ENCODE assay signal across 8 cellular contexts in the genomic region with DNA sequence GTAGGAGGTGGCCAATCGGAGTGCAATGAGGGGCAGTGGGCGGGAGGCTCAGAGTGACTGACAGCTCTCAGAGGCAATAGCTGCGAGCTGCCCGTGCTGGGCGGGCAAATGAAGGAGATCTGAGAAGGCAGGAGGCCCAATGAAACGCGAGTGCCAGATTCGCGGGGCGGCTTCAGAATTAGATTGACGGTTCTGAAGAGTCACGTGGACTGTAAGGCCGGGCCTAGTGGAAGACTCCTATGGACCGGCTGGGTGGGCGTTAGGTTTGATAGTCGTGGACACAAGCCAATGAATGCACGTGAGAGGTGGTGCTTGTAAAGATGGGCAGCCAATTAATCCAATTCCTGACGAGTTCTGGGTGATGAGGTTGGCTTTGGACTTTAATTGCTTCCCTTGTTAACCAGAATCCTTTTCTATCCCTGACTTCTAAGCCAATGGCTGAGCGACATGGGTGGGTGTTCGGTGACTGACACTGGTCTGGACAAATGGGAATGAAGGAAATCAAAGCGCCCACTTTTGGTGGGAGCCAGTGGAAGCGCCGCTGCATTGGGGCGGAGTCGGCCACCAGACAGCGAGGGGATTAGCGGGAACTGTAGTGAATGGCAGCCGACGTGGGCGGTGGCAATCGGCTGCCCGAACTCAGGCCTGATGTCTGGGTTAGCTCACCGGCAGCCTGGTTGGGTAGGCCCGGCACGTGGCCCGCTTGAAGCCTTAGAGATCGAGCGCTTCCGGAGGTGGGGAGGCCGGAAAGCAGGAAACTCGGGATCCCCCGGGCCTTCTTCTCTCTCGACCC. TPM values are rescaled to one million over a fixed set of nuclear protein-coding genes. Genes with fewer than 3 reads are reported as not detected.
DNase-seq lines count a peak whose midpoint lies in the region; ATAC-seq and TF ChIP-seq lines count a peak whose summit lies in the region.

No MANE protein-coding gene starts in this region.

- CTCF ChIA-PET in SK-N-SH (lab: Yijun Ruan, JAX), result interaction anchor here (0.6 to 1.6 kb wide), 3 partner anchors 14 to 1897 kb away, joined by 3 read pairs; a partner anchor contains a TSS

- TF ChIP-seq POLR2A in GM10847 (IDR thresholded peaks at IDR 0.05; ENCODE audit: extremely low read depth, insufficient read length) (peak; percentile 48), testis (IDR thresholded peaks at IDR 0.05) (no peak)

- peak overlapping the region; percentile 61 to 78; a peak in 3 of 4 replicates for H3K27ac ChIP-seq in SK-N-SH (ENCODE audit: low read depth in 2 of 2, low read length in 1 of 2)
- peak overlapping the region; percentile 40 for H3K27ac ChIP-seq in osteoblast (ENCODE audit: low read depth, low read length)
- peak overlapping the region; percentile 53 to 87 for H3K27ac ChIP-seq in testis

- no peak for TF ChIP-seq EP300 in SK-N-SH (IDR thresholded peaks at IDR 0.05; ENCODE audit: borderline replicate concordance in 1 of 2, low read depth in 1 of 2, low read length in 1 of 2)

- H3K36me3 Mint-ChIP-seq in activated naive CD4-positive, alpha-beta T cell treated with anti-CD3 and anti-CD28 coated beads, Interleukin-2, amount 50 U/mL, for 72 hours, result peaks cover 12 to 17% of the 10 kb centered on the region in 2 donors

- H3K27me3 ChIP-seq in SK-N-SH (ENCODE audit: insufficient read depth) (no peaks in the 10 kb centered on the region), osteoblast (ENCODE audit: insufficient read depth, low read length) (no peaks in the 10 kb centered on the region), testis (no peaks in the 10 kb centered on the region)

- no peak overlapping the region for H3K9ac ChIP-seq in SK-N-SH

- H3K4me3 ChIP-seq in SK-N-SH (ENCODE audit: low read depth in 2 of 2, low read length in 1 of 2) (peak overlapping the region in 1 of 2 experiments; percentile 20; a peak in 2 of 4 replicates), osteoblast (ENCODE audit: insufficient read depth, low read length) (no peak overlapping the region), testis (peak overlapping the region in 1 of 2 donors; percentile 44)

- H3K4me2 ChIP-seq in SK-N-SH (peak overlapping the region; percentile 49), osteoblast (ENCODE audit: insufficient read depth, low read length) (peak overlapping the region; percentile 2)

- DNase-seq in NCI-H1092 treated with DMSO at 0.1 percent for 48 hours (lab: John Stamatoyannopoulos, UW) (peak; percentile 100), SK-N-SH (peak; percentile 96), glomerular endothelial cell (ENCODE audit: extremely low read depth, low read depth, low spot score) (peak; percentile 100), osteoblast (ENCODE audit: insufficient read length, low spot score, missing footprints) (peak; percentile 100), testis (peak; percentile 100)
- DNase-seq in activated naive CD4-positive, alpha-beta T cell treated with anti-CD3 and anti-CD28 coated beads, Interleukin-2, amount 50 U/mL, for 72 hours (ENCODE audit: low spot score in 2 of 2), result peak; percentile 95 to 100

- H2AFZ ChIP-seq in SK-N-SH (ENCODE audit: low read depth) (peak overlapping the region; percentile 85; the same call in 1 of the 2 replicates), osteoblast (ENCODE audit: low read length) (peak overlapping the region; percentile 87)

- H3K9me3 Mint-ChIP-seq in activated naive CD4-positive, alpha-beta T cell treated with anti-CD3 and anti-CD28 coated beads, Interleukin-2, amount 50 U/mL, for 72 hours, result no peaks in the 10 kb centered on the region

- no peak for TF ChIP-seq RAD21 in SK-N-SH (IDR thresholded peaks at IDR 0.05; ENCODE audit: low read length)

- H3K9me2 ChIP-seq in SK-N-SH, result no peaks in the 10 kb centered on the region

- H4K20me1 ChIP-seq in SK-N-SH (ENCODE audit: insufficient read depth), result peaks cover 39% of the 10 kb centered on the region
- peaks cover 38% of the 10 kb centered on the region for H4K20me1 ChIP-seq in osteoblast (ENCODE audit: insufficient read depth, low read length)

- intact Hi-C loops in testis (cut with DNase I; ENCODE audit: low total_unique reads), result loop anchor here (5.0 kb wide), 1 partner anchor 33 kb away; a partner anchor contains a TSS

- TF ChIP-seq CTCF in SK-N-SH (IDR thresholded peaks at IDR 0.05), result no peak
- no peak for TF ChIP-seq CTCF in osteoblast (IDR thresholded peaks at IDR 0.05; ENCODE audit: extremely low read depth, low read depth, low read length)
- peak in 1 of 3 experiments; percentile 1 for TF ChIP-seq CTCF in testis (IDR thresholded peaks at IDR 0.05)

- H3K36me3 ChIP-seq in SK-N-SH (replicated peaks in 1 of 2; ENCODE audit: control insufficient read depth in 1 of 2, insufficient read depth in 2 of 2, low read length in 1 of 2) (peaks cover 5 to 22% of the 10 kb centered on the region in 2 experiments), osteoblast (ENCODE audit: insufficient read depth, low read length) (peaks cover 26% of the 10 kb centered on the region), testis (ENCODE audit: low read depth, missing control alignments) (no peaks in the 10 kb centered on the region)

- peak overlapping the region; percentile 95 to 97 for H3K27ac Mint-ChIP-seq in activated naive CD4-positive, alpha-beta T cell treated with anti-CD3 and anti-CD28 coated beads, Interleukin-2, amount 50 U/mL, for 72 hours

- peak; percentile 84 for ATAC-seq in HG02623 (IDR thresholded peaks at IDR 0.05; ENCODE audit: unreplicated experiment)
- ATAC-seq in activated naive CD4-positive, alpha-beta T cell treated with anti-CD3 and anti-CD28 coated beads, Interleukin-2, amount 50 U/mL, for 72 hours, result peak; percentile 89 to 90

- peaks cover 40% of the 10 kb centered on the region for H3K79me2 ChIP-seq in SK-N-SH (ENCODE audit: insufficient read depth)
- H3K79me2 ChIP-seq in osteoblast (ENCODE audit: insufficient read depth, low read length), result peaks cover 42% of the 10 kb centered on the region

- 5% methylated on average over 25 of the region's 43 CpGs for WGBS in SK-N-SH (ENCODE audit: low lambda C conversion rate)
- 2 to 6% methylated on average over 38 to 43 of the region's 43 CpGs for WGBS in testis, 2 donors

- H3K9me3 ChIP-seq in SK-N-SH (no peaks in the 10 kb centered on the region), osteoblast (ENCODE audit: low read depth, low read length) (no peaks in the 10 kb centered on the region), testis (no peaks in the 10 kb centered on the region)

- POLR2A ChIA-PET in SK-N-SH (lab: Yijun Ruan, JAX), result interaction anchor here (0.5 to 1.6 kb wide), 3 partner anchors 32 to 52 kb away, joined by 4 to 8 read pairs (median 4); a partner anchor contains a TSS

- H3K4me1 ChIP-seq in SK-N-SH (ENCODE audit: control insufficient read depth in 1 of 2, insufficient read depth in 2 of 2, low read depth in 1 of 2, low read length in 1 of 2) (peaks cover 10 to 15% of the 10 kb centered on the region in 2 experiments; a peak in 2 of 4 replicates), osteoblast (ENCODE audit: insufficient read depth, low read length) (peaks cover 5% of the 10 kb centered on the region), testis (peaks cover 16% of the 10 kb centered on the region)

- H3F3A ChIP-seq in SK-N-SH (replicated peaks; ENCODE audit: insufficient read depth), result peaks cover 6% of the 10 kb centered on the region

TF ChIP-seq in SK-N-SH, 30 proteins besides CTCF, POLR2A, EP300 and RAD21 (continues in another document):
- TF ChIP-seq SMC3 (IDR thresholded peaks at IDR 0.05; ENCODE audit: low read depth, low read length), result no peak

RNA-seq across cellular contexts. Expression of a gene that starts 0.5 kb away (rescaled TPM):
- polyA plus RNA-seq in SK-N-SH (2012; rRNA removed) (57.1 and 96.8 TPM in 2 replicates), testis (ENCODE audit: insufficient read depth, low read depth, low replicate concordance) (358 TPM)
- 50.4 and 82.3 TPM in 2 replicates for polyA plus RNA-seq in SK-N-SH (2012; cell fraction: cytosol; rRNA removed)
- polyA plus RNA-seq in SK-N-SH (2012; cell fraction: nucleus; rRNA removed), result 78.4 and 95.7 TPM in 2 replicates
- total RNA-seq in activated naive CD4-positive, alpha-beta T cell treated with anti-CD3 and anti-CD28 coated beads, Interleukin-2, amount 50 U/mL, for 72 hours, result 100 to 1,000 TPM; 240 to 353 TPM
- total RNA-seq in glomerular endothelial cell (233 and 255 TPM in 2 replicates), osteoblast (89.9 and 90.5 TPM in 2 replicates), testis (100 to 1,000 TPM; 279 to 336 TPM)

RNA-seq across cellular contexts. Expression of a gene that starts 8.4 kb away (rescaled TPM):
- polyA plus RNA-seq in SK-N-SH (2012; rRNA removed), result 0.06 and 0.12 TPM in 2 replicates
- 0.03 and 0.05 TPM in 2 replicates for polyA plus RNA-seq in SK-N-SH (2012; cell fraction: cytosol; rRNA removed)
- 0.25 and 0.31 TPM in 2 replicates for polyA plus RNA-seq in SK-N-SH (2012; cell fraction: nucleus; rRNA removed)
- total RNA-seq in activated naive CD4-positive, alpha-beta T cell treated with anti-CD3 and anti-CD28 coated beads, Interleukin-2, amount 50 U/mL, for 72 hours, result under 1 TPM in 1 of 2 donors, not detected in 1; 0.14 TPM
- 0.70 TPM in 1 of 2 replicates, not detected in the other for total RNA-seq in glomerular endothelial cell
- not detected in 2 replicates for total RNA-seq in osteoblast
- total RNA-seq in testis, result 1 to 10 TPM; 3.2 to 3.9 TPM
- 7.6 TPM for polyA plus RNA-seq in testis (ENCODE audit: insufficient read depth, low read depth, low replicate concordance)

RNA-seq across cellular contexts. Expression of a gene that starts 32.2 kb away (rescaled TPM):
- polyA plus RNA-seq in SK-N-SH (2012; rRNA removed) (80.1 and 104 TPM in 2 replicates), testis (ENCODE audit: insufficient read depth, low read depth, low replicate concordance) (122 TPM)
- 86.3 and 98.8 TPM in 2 replicates for polyA plus RNA-seq in SK-N-SH (2012; cell fraction: cytosol; rRNA removed)
- polyA plus RNA-seq in SK-N-SH (2012; cell fraction: nucleus; rRNA removed), result 107 and 113 TPM in 2 replicates
- 10 to 100 TPM; 44.6 to 78.4 TPM for total RNA-seq in activated naive CD4-positive, alpha-beta T cell treated with anti-CD3 and anti-CD28 coated beads, Interleukin-2, amount 50 U/mL, for 72 hours
- total RNA-seq in glomerular endothelial cell (57.8 and 71.9 TPM in 2 replicates), osteoblast (47.1 and 48.1 TPM in 2 replicates), testis (10 to 100 TPM; 78.1 to 81.1 TPM)

RNA-seq across cellular contexts. Expression of a gene that starts 34.5 kb away (rescaled TPM):
- polyA plus RNA-seq in SK-N-SH (2012; rRNA removed), result 9.4 and 10.9 TPM in 2 replicates
- polyA plus RNA-seq in SK-N-SH (2012; cell fraction: cytosol; rRNA removed), result 6.3 and 9.1 TPM in 2 replicates
- polyA plus RNA-seq in SK-N-SH (2012; cell fraction: nucleus; rRNA removed), result 27.1 and 28.0 TPM in 2 replicates
- 10 to 100 TPM in 1 of 2 donors, under 1 TPM in 1; 0.96 to 36.0 TPM for total RNA-seq in activated naive CD4-positive, alpha-beta T cell treated with anti-CD3 and anti-CD28 coated beads, Interleukin-2, amount 50 U/mL, for 72 hours
- total RNA-seq in glomerular endothelial cell, result 47.1 and 60.7 TPM in 2 replicates
- total RNA-seq in osteoblast, result 22.8 and 23.6 TPM in 2 replicates
- total RNA-seq in testis, result 10 to 100 TPM; 34.3 to 38.5 TPM
- 26.9 TPM for polyA plus RNA-seq in testis (ENCODE audit: insufficient read depth, low read depth, low replicate concordance)

RNA-seq across cellular contexts. Expression of a gene that starts 38.9 kb away (rescaled TPM):
- not detected in 2 replicates for polyA plus RNA-seq in SK-N-SH (2012; rRNA removed)
- 0.01 TPM in 1 of 2 replicates, not detected in the other for polyA plus RNA-seq in SK-N-SH (2012; cell fraction: cytosol; rRNA removed)
- polyA plus RNA-seq in SK-N-SH (2012; cell fraction: nucleus; rRNA removed), result 0.06 TPM in 1 of 2 replicates, not detected in the other
- 1 to 10 TPM in 1 of 2 donors, under 1 TPM in 1; 0.59 to 2.6 TPM for total RNA-seq in activated naive CD4-positive, alpha-beta T cell treated with anti-CD3 and anti-CD28 coated beads, Interleukin-2, amount 50 U/mL, for 72 hours
- total RNA-seq in glomerular endothelial cell, result 0.34 TPM in 1 of 2 replicates, not detected in the other
- total RNA-seq in osteoblast, result not detected in 2 replicates
- total RNA-seq in testis, result 1 to 10 TPM; 1.2 to 2.0 TPM
- 2.3 TPM for polyA plus RNA-seq in testis (ENCODE audit: insufficient read depth, low read depth, low replicate concordance)
